Comparison of ENCODE assay signal across 7 cellular contexts in the genomic region with DNA sequence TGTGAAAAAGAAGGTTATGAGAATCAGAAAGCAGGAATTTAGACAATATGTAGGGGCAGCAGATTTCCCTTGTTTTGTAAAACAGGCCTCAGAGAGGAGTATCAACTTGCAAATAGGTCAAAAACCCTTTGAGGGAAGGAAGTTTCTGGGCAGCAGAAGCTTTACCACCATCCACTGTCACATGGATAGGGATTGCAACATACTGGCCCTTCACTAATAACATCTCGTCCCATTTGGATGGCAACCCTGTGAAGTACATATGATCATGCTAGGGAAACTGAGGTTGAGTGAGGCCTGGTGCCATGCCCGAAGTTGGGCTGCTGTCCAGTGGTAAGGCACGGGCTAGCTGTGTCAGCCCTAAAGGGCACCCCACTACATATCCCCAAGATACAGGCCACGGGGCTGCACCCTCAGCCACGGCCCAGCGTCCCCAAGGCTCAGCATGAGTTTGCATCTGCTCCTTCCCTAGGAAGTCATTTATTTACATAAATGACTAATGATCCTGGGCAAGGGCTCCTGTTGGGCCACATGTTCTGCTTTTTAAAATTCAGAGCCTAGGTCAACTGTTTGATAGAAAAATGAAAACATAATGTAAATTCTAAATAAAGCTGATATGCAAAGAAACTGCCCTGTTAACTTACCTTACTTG.
A peak's percentile ranks its signal among the peaks of the same experiment; 100 is the strongest.
DNase-seq lines count a peak whose midpoint lies in the region; ATAC-seq, FAIRE-seq and TF ChIP-seq lines count a peak whose summit lies in the region.
"Not testable (repeated sequence)": the region's sequence is repeated elsewhere in the genome, so short reads cannot be mapped to it uniquely, and the experiment has no call there.

No MANE protein-coding gene starts in this region.

- DNase-seq in EH (ENCODE audit: low read depth) (peak; percentile 7), Karpas-422 (peak; percentile 70), fibroblast of gingiva (ENCODE audit: low read depth) (peak; percentile 56)
- not testable (repeated sequence) for DNase-seq in K562 (ENCODE audit: extremely low read depth in 1 of 4, low spot score in 3 of 4); left lobe of liver (ENCODE audit: low spot score); pancreas; upper lobe of right lung

- not testable (repeated sequence) for TF ChIP-seq RAD21 in K562 (CRISPR knock-in tag; conservative IDR thresholded peaks at IDR 0.05 in 1 of 2, IDR thresholded peaks at IDR 0.05 in 1 of 2)

- H3K27ac ChIP-seq in Karpas-422 (ENCODE audit: low read length): peak overlapping the region; percentile 58
- not testable (repeated sequence) for H3K27ac ChIP-seq in K562 (ENCODE audit: extremely low read depth, low read depth, low read length); pancreas; upper lobe of right lung

- H3K4me1 ChIP-seq in Karpas-422 (ENCODE audit: low read length): peaks cover 47% of the 10 kb centered on the region
- not testable (repeated sequence) for H3K4me1 ChIP-seq in K562 (replicated peaks in 1 of 2; ENCODE audit: control insufficient read depth in 2 of 2, insufficient read depth in 2 of 2, low read length in 2 of 2); pancreas; upper lobe of right lung

- H2AFZ ChIP-seq in Karpas-422 (ENCODE audit: low read length); K562 (ENCODE audit: low read depth, low read length): not testable (repeated sequence)

- not testable (repeated sequence) for H3K4me3 ChIP-seq in Karpas-422 (ENCODE audit: low read length); K562; pancreas; upper lobe of right lung

- not testable (repeated sequence) for H3K9me2 ChIP-seq in Karpas-422 (replicated peaks; ENCODE audit: insufficient read depth, low read length)

- CTCF ChIA-PET in K562 (lab: Yijun Ruan, JAX; ENCODE audit: low intra/inter-chr PET ratio): not testable (repeated sequence)

- not testable (repeated sequence) for H3K4me2 ChIP-seq in Karpas-422 (ENCODE audit: low read depth, low read length, poor library complexity, severe bottlenecking); K562 (ENCODE audit: insufficient read depth, low read length)

- H3K9ac ChIP-seq in Karpas-422 (ENCODE audit: low read length): peak overlapping the region; percentile 30; the same call in 1 of the 2 replicates
- not testable (repeated sequence) for H3K9ac ChIP-seq in K562 (ENCODE audit: insufficient read depth in 1 of 2, low read depth in 2 of 2, low read length in 2 of 2)

- POLR2A ChIA-PET in K562 (lab: Yijun Ruan, JAX): not testable (repeated sequence)

- not testable (repeated sequence) for H4K20me1 ChIP-seq in Karpas-422 (ENCODE audit: insufficient read depth, low read depth, low read length); K562 (replicated peaks; ENCODE audit: control insufficient read depth, insufficient read depth, low read length)

- H3K36me3 ChIP-seq in Karpas-422 (ENCODE audit: insufficient read depth, low read length); K562 (ENCODE audit: control insufficient read depth, insufficient read depth, low read length); pancreas; upper lobe of right lung: not testable (repeated sequence)

- TF ChIP-seq POLR2A in K562 (conservative IDR thresholded peaks at IDR 0.05): not testable (repeated sequence)

- not testable (repeated sequence) for H3K9me3 ChIP-seq in Karpas-422 (ENCODE audit: low read length); K562 (replicated peaks; ENCODE audit: control insufficient read depth, insufficient read depth, low read depth, low read length); pancreas; upper lobe of right lung

- ATAC-seq in K562 (peak; percentile 72), left lobe of liver (peak; percentile 23), pancreas (peak in 3 of 4 donors; percentile 67 to 77 (median 74)), upper lobe of right lung (peak; percentile 65)

- BruUV-seq in K562 (replicated peaks; lab: Mats Ljungman, UMichigan): not testable (repeated sequence)

- in situ Hi-C loops in K562 (cut with MboI): not testable (repeated sequence)

- 25% methylated on average over 1 of the region's 6 CpGs for WGBS in K562 (ENCODE audit: insufficient coverage, low coverage, missing lambda C conversion rate)
- WGBS in pancreas, 2 donors: 49 to 66% methylated on average over 5 to 6 of the region's 6 CpGs

- H3K9me1 ChIP-seq in K562 (ENCODE audit: control insufficient read depth, insufficient read depth, low read length): not testable (repeated sequence)

- H3K27me3 ChIP-seq in Karpas-422 (ENCODE audit: low read length); K562 (ENCODE audit: control insufficient read depth in 2 of 2, insufficient read depth in 2 of 2, low read length in 2 of 2); pancreas; upper lobe of right lung: not testable (repeated sequence)

- H3K79me2 ChIP-seq in Karpas-422 (ENCODE audit: low read length); K562 (ENCODE audit: control insufficient read depth, insufficient read depth, low read length): not testable (repeated sequence)

- intact Hi-C loops in K562 (cut with micrococcal nuclease); pancreas (cut with DNase I); upper lobe of right lung (cut with DNase I): not testable (repeated sequence)

- not testable (repeated sequence) for TF ChIP-seq CTCF in K562 (IDR thresholded peaks at IDR 0.05 in 2 of 3, conservative IDR thresholded peaks at IDR 0.05 in 1 of 3; ENCODE audit: insufficient read depth in 2 of 3, low read depth in 1 of 3, low read length in 3 of 3); pancreas (IDR thresholded peaks at IDR 0.05); upper lobe of right lung (IDR thresholded peaks at IDR 0.05)

- FAIRE-seq in K562 (lab: Jason Lieb, UNC); pancreas (lab: Jason Lieb, UNC): not testable (repeated sequence)

- TF ChIP-seq EP300 in K562 (IDR thresholded peaks at IDR 0.05; ENCODE audit: low read length): not testable (repeated sequence)

Comparison
In these comparisons a context has a peak if more than half of its experiments do, and no peak if none do; other contexts are left out.
1. ATAC-seq: peak in every context shown above with its lines; median percentile 74 in pancreas; 72 in K562; 65 in upper lobe of right lung; 23 in left lobe of liver.